In genomic region chr7:30921540-30921930, GRCh38 we compare ENCODE assay signal across 2 cellular contexts.
TF ChIP-seq lines count a peak whose summit lies in the region.

No MANE protein-coding gene starts in this region.

TF ChIP-seq in SK-N-SH, 30 proteins besides CTCF, POLR2A, EP300 and RAD21 (continued from another document):
- TF ChIP-seq REST (IDR thresholded peaks at IDR 0.05; ENCODE audit: low read depth, low read length): no peak
- TF ChIP-seq EZH2phosphoT487 (IDR thresholded peaks at IDR 0.05; ENCODE audit: borderline replicate concordance, low read depth): no peak
- TF ChIP-seq GABPA (IDR thresholded peaks at IDR 0.05; ENCODE audit: low read depth): no peak
- no peak for TF ChIP-seq SIN3A (IDR thresholded peaks at IDR 0.05; ENCODE audit: borderline replicate concordance, low read depth, low read length)
- TF ChIP-seq RXRA (IDR thresholded peaks at IDR 0.05; ENCODE audit: borderline replicate concordance, low read depth): no peak
- no peak for TF ChIP-seq MEF2A (IDR thresholded peaks at IDR 0.05; ENCODE audit: borderline replicate concordance, low read depth)
- TF ChIP-seq USF1 (IDR thresholded peaks at IDR 0.05; ENCODE audit: borderline replicate concordance, low read depth): no peak
- TF ChIP-seq SMC3 (IDR thresholded peaks at IDR 0.05; ENCODE audit: low read depth, low read length): no peak
- TF ChIP-seq MAX (IDR thresholded peaks at IDR 0.05; ENCODE audit: low read depth): no peak
- TF ChIP-seq USF2 (IDR thresholded peaks at IDR 0.05; ENCODE audit: borderline replicate concordance, low read depth, low read length): no peak
- TF ChIP-seq TEAD4 (IDR thresholded peaks at IDR 0.05; ENCODE audit: borderline replicate concordance, insufficient read depth): no peak
- no peak for TF ChIP-seq GATA2 (CRISPR knock-in tag; IDR thresholded peaks at IDR 0.05)
- no peak for TF ChIP-seq TAF1 (IDR thresholded peaks at IDR 0.05; ENCODE audit: borderline replicate concordance, low read depth, low read length)
- no peak for TF ChIP-seq FOXM1 (IDR thresholded peaks at IDR 0.05; ENCODE audit: low read depth)
- no peak for TF ChIP-seq YY1 (IDR thresholded peaks at IDR 0.05; ENCODE audit: low read depth)

TF ChIP-seq in SK-N-SH treated with all-trans-retinoic acid at 6 μM for 48 hours, 23 proteins besides CTCF, POLR2A, EP300 and RAD21 (continued from another document):
- TF ChIP-seq CSRNP3 (CRISPR knock-in tag; IDR thresholded peaks at IDR 0.05) (no peak), RARB (CRISPR knock-in tag; IDR thresholded peaks at IDR 0.05) (no peak), OSR1 (CRISPR knock-in tag; IDR thresholded peaks at IDR 0.05) (no peak), ARNTL (CRISPR knock-in tag; IDR thresholded peaks at IDR 0.05; ENCODE audit: borderline replicate concordance, low read depth) (no peak), TOX (CRISPR knock-in tag; IDR thresholded peaks at IDR 0.05; ENCODE audit: borderline replicate concordance) (no peak), ZNF8 (CRISPR knock-in tag; IDR thresholded peaks at IDR 0.05) (no peak), ZFP30 (CRISPR knock-in tag; IDR thresholded peaks at IDR 0.05) (no peak), CREB5 (CRISPR knock-in tag; IDR thresholded peaks at IDR 0.05; ENCODE audit: low read depth) (no peak), SNAI2 (CRISPR knock-in tag; IDR thresholded peaks at IDR 0.05) (no peak), BACH2 (CRISPR knock-in tag; IDR thresholded peaks at IDR 0.05; ENCODE audit: borderline replicate concordance) (no peak), ZFP3 (CRISPR knock-in tag; IDR thresholded peaks at IDR 0.05) (no peak), TSHZ2 (CRISPR knock-in tag; IDR thresholded peaks at IDR 0.05) (no peak), ISL1 (CRISPR knock-in tag; IDR thresholded peaks at IDR 0.05) (no peak), TCF4 (CRISPR knock-in tag; IDR thresholded peaks at IDR 0.05; ENCODE audit: borderline replicate concordance) (no peak), ZC3H10 (CRISPR knock-in tag; IDR thresholded peaks at IDR 0.05) (no peak)
